In the genomic region with DNA sequence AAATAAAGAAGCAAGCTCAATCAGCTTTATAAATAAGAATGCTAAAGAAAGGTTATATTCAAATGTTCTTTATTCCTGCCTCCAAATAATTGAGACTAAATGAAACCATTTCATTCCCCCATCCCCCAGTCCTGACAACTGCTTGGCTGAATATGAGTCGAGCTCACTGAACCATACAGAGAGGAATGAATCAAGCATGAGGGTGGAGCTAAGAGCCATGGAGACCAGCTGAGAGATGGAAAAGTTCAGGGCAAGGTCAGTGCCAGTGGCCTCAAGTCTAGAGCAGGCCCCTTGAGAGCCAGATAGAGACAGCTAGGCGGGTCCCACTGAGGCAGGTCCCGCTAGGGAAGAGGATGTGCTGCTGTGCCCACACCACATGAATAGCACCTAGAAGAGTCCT, we compare ENCODE assay signal across 13 cellular contexts.
DNase-seq lines count a peak whose midpoint lies in the region; ATAC-seq and TF ChIP-seq lines count a peak whose summit lies in the region.
"Had no signal": no experiment of that assay in that cellular context is flagged by ENCODE, and none has a peak within 500 bp of the region (broad histone marks: within the 10 kb centered on the region; RNA-seq: fewer than 3 reads in every experiment).

No MANE protein-coding gene starts in this region.

- peaks cover 6% of the 10 kb centered on the region for H3K27me3 Mint-ChIP-seq in nephron progenitor cell (ENCODE audit: low read depth, poor library complexity)

- H3K27ac Mint-ChIP-seq in nephron progenitor cell: peak overlapping the region; percentile 75
- no peak overlapping the region for H3K27ac Mint-ChIP-seq in activated naive CD4-positive, alpha-beta T cell treated with anti-CD3 and anti-CD28 coated beads, Interleukin-2, amount 50 U/mL, for 72 hours
- H3K27ac Mint-ChIP-seq: activated T-helper 2 cell treated with anti-CD3 and anti-CD28 coated beads, Interferon-gamma antibody, Interleukin-2, Interleukin-4, amounts not matched to agents 10 μg/mL and 5 μg/mL and 100 μg/mL, durations not matched to agents 14 hours and 24 hours and 36 hours; endodermal cell had no signal

- no peaks in the 10 kb centered on the region for H3K36me3 Mint-ChIP-seq in nephron progenitor cell (ENCODE audit: low read depth)
- H3K36me3 Mint-ChIP-seq in activated naive CD4-positive, alpha-beta T cell treated with anti-CD3 and anti-CD28 coated beads, Interleukin-2, amount 50 U/mL, for 72 hours: no peaks in the 10 kb centered on the region

- no peak overlapping the region for H3K4me3 ChIP-seq in brain microvascular endothelial cell (ENCODE audit: low read depth, low read length)

- no peaks in the 10 kb centered on the region for H3K36me3 ChIP-seq in brain microvascular endothelial cell (replicated peaks)

- TF ChIP-seq CTCF in brain microvascular endothelial cell (IDR thresholded peaks at IDR 0.05; ENCODE audit: low read depth, low read length, missing control alignments): no peak
- no peak for TF ChIP-seq CTCF in nephron progenitor cell (IDR thresholded peaks at IDR 0.05)

- peak overlapping the region; percentile 46 for H3K27ac ChIP-seq in brain microvascular endothelial cell

- no peak for ATAC-seq in GM21367 (IDR thresholded peaks at IDR 0.05; ENCODE audit: unreplicated experiment)
- no peak for ATAC-seq in activated naive CD4-positive, alpha-beta T cell treated with anti-CD3 and anti-CD28 coated beads, Interleukin-2, amount 50 U/mL, for 72 hours

- H3K27me3 ChIP-seq in brain microvascular endothelial cell (replicated peaks): no peaks in the 10 kb centered on the region

- peaks cover 34% of the 10 kb centered on the region for H3K4me1 Mint-ChIP-seq in nephron progenitor cell
- H3K4me1 Mint-ChIP-seq: endodermal cell had no signal

- DNase-seq in DMS79 (lab: John Stamatoyannopoulos, UW) (peak; percentile 6), HT-29 (ENCODE audit: low spot score) (peak; percentile 50), brain microvascular endothelial cell (peak; percentile 70), nephron progenitor cell (peak; percentile 34), NCI-H748 (lab: John Stamatoyannopoulos, UW; ENCODE audit: unreplicated experiment) (no peak)
- no peak for DNase-seq in activated naive CD4-positive, alpha-beta T cell treated with Interleukin-2 at 50 U/mL for 16 hours
- DNase-seq in activated naive CD4-positive, alpha-beta T cell treated with anti-CD3 and anti-CD28 coated beads, Interleukin-2, amount 50 U/mL, for 72 hours (ENCODE audit: low spot score in 2 of 2): no peak
- DNase-seq: endodermal cell, NCI-H1930, substantia nigra, T1000 had no signal

- no peaks in the 10 kb centered on the region for H3K9me3 Mint-ChIP-seq in nephron progenitor cell
- H3K9me3 Mint-ChIP-seq in activated naive CD4-positive, alpha-beta T cell treated with anti-CD3 and anti-CD28 coated beads, Interleukin-2, amount 50 U/mL, for 72 hours: no peaks in the 10 kb centered on the region
- H3K9me3 Mint-ChIP-seq: activated T-helper 2 cell treated with anti-CD3 and anti-CD28 coated beads, Interferon-gamma antibody, Interleukin-2, Interleukin-4, amounts not matched to agents 10 μg/mL and 5 μg/mL and 100 μg/mL, durations not matched to agents 14 hours and 24 hours and 36 hours; endodermal cell had no signal

- in situ Hi-C loops in brain microvascular endothelial cell (cut with HindIII; ENCODE audit: low pct_ligation_motif_present, low sequenced_read_pairs): no loop called here

- H3K4me3 Mint-ChIP-seq in nephron progenitor cell: peak overlapping the region; percentile 28
- H3K4me3 Mint-ChIP-seq: endodermal cell had no signal

Comparison
In these comparisons a context has a peak if more than half of its experiments do, and no peak if none do; other contexts are left out.
1. DNase-seq: peak in DMS79 (single experiment), HT-29 (single experiment), brain microvascular endothelial cell (single experiment) and nephron progenitor cell (single experiment); none in activated naive CD4-positive, alpha-beta T cell treated with Interleukin-2 at 50 U/mL for 16 hours (single experiment), activated naive CD4-positive, alpha-beta T cell treated with anti-CD3 and anti-CD28 coated beads, Interleukin-2, amount 50 U/mL, for 72 hours (0 of 2) and NCI-H748 (single experiment).